Comparison of ENCODE assay signal across 13 cellular contexts in the genomic region with DNA sequence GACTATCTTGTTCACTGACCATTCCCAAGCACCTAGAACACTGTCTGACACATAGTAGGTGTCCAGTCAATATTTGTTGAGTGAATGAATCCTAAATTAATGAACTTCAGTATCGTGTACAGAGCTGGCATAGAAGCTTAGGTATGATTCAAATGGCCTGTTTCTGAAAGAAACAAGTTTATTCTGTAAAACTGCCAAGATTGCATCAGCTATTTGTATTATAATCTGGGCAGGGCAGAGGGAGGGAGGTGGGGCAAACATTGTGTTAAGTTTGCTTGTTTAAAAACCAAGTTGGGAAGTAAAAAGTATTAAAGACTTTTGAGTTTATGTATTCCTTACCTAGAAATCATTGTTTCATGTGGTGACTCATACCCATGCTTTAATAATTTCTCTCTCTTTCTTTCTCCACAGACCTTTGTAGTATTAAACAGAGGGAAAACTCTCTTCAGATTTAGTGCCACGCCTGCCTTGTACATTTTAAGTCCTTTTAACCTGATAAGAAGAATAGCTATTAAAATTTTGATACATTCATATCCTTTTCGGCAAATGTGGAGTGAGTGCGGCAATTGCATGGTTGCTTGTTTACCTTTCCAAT.
A peak's percentile ranks its signal among the peaks of the same experiment; 100 is the strongest.
DNase-seq lines count a peak whose midpoint lies in the region; ATAC-seq and TF ChIP-seq lines count a peak whose summit lies in the region.
"Had no signal": no experiment of that assay in that cellular context is flagged by ENCODE, and none has a peak within 500 bp of the region (broad histone marks: within the 10 kb centered on the region; RNA-seq: fewer than 3 reads in every experiment).

No MANE protein-coding gene starts in this region.

- TF ChIP-seq CTCF in PC-3 (conservative IDR thresholded peaks at IDR 0.05; ENCODE audit: low read depth, low read length), result no peak
- TF ChIP-seq CTCF in nephron progenitor cell (IDR thresholded peaks at IDR 0.05), result no peak

- DNase-seq in ELR (ENCODE audit: low read depth) (peak; percentile 48), PC-3 (peak; percentile 93), fibroblast of gingiva (ENCODE audit: low read depth) (peak; percentile 65), pulmonary artery endothelial cell (ENCODE audit: low read depth, low spot score) (peak; percentile 59), nephron progenitor cell (no peak), COR-L47 (lab: John Stamatoyannopoulos, UW) (no peak)
- DNase-seq in NK-92 treated with Interleukin-12 subunit alpha and Interleukin-12 subunit beta, amount 100 ng/mL, for 24 hours (lab: John Stamatoyannopoulos, UW), result no peak
- DNase-seq: activated CD4-positive, alpha-beta T cell treated with anti-CD3 and anti-CD28 coated beads for 4 hours; activated naive CD8-positive, alpha-beta T cell treated with anti-CD3 and anti-CD28 coated beads, Interleukin-2, amount 10 ng/mL, durations not matched to agents 7 days and 5 days; gastrocnemius medialis; GDM1 had no signal

- H4K20me1 ChIP-seq in PC-3 (ENCODE audit: low read length), result no peaks in the 10 kb centered on the region

- no peaks in the 10 kb centered on the region for H3K79me2 ChIP-seq in PC-3 (ENCODE audit: low read length)

- peaks cover 42% of the 10 kb centered on the region for H3K4me1 ChIP-seq in PC-3 (ENCODE audit: insufficient read depth, low read length)
- H3K4me1 ChIP-seq: gastrocnemius medialis had no signal

- H2AFZ ChIP-seq in PC-3 (ENCODE audit: low read length), result peak overlapping the region; percentile 33; the same call in 1 of the 2 replicates

- peak overlapping the region; percentile 24; the same call in 1 of the 2 replicates for H3K4me3 ChIP-seq in PC-3 (ENCODE audit: low read length)
- H3K4me3 ChIP-seq: gastrocnemius medialis had no signal

- intact Hi-C loops in PC-3 (cut with micrococcal nuclease), result loop anchor here (1.0 to 5.0 kb wide), 4 partner anchors 47 to 152 kb away; no protein-coding TSS in a partner anchor

- H3K4me3 Mint-ChIP-seq in nephron progenitor cell, result no peak overlapping the region
- H3K4me3 Mint-ChIP-seq: activated naive CD8-positive, alpha-beta T cell treated with anti-CD3 and anti-CD28 coated beads, Interleukin-2, amount 10 ng/mL, durations not matched to agents 7 days and 5 days; nephron had no signal

- no peaks in the 10 kb centered on the region for H3K36me3 Mint-ChIP-seq in nephron progenitor cell (ENCODE audit: low read depth)
- H3K36me3 Mint-ChIP-seq: activated naive CD8-positive, alpha-beta T cell treated with anti-CD3 and anti-CD28 coated beads, Interleukin-2, amount 10 ng/mL, durations not matched to agents 7 days and 5 days had no signal

- POLR2A ChIA-PET in PC-3 (lab: Charles Lee; ENCODE audit: unreplicated experiment), result interaction anchor here (0.6 to 1.4 kb wide), 2 partner anchors 136 to 644 kb away, joined by 4 to 10 read pairs; no protein-coding TSS in a partner anchor

- no peaks in the 10 kb centered on the region for H3K27me3 ChIP-seq in PC-3 (ENCODE audit: low read length)
- H3K27me3 ChIP-seq: gastrocnemius medialis had no signal

- H3K27ac ChIP-seq in PC-3 (ENCODE audit: low read length), result peak overlapping the region; percentile 52
- H3K27ac ChIP-seq: gastrocnemius medialis had no signal

- ATAC-seq in PC-3 (peak; percentile 88), GM19463 (IDR thresholded peaks at IDR 0.05; ENCODE audit: unreplicated experiment) (no peak)
- ATAC-seq: gastrocnemius medialis had no signal

- no peaks in the 10 kb centered on the region for H3K36me3 ChIP-seq in PC-3 (ENCODE audit: low read depth, low read length)
- H3K36me3 ChIP-seq: gastrocnemius medialis had no signal

- H3K27me3 Mint-ChIP-seq in nephron progenitor cell (ENCODE audit: low read depth, poor library complexity), result peaks cover 10% of the 10 kb centered on the region

- BruUV-seq in PC-3 (replicated peaks; lab: Mats Ljungman, UMichigan), result no TSS peak

- H3K9ac ChIP-seq in PC-3 (ENCODE audit: low read length), result no peak overlapping the region

- no peak overlapping the region for H3K27ac Mint-ChIP-seq in nephron progenitor cell
- H3K27ac Mint-ChIP-seq: activated naive CD8-positive, alpha-beta T cell treated with anti-CD3 and anti-CD28 coated beads, Interleukin-2, amount 10 ng/mL, durations not matched to agents 7 days and 5 days had no signal

- H3F3A ChIP-seq in PC-3 (ENCODE audit: low read length, unreplicated experiment), result no peaks in the 10 kb centered on the region

- CTCF ChIA-PET in PC-3 (lab: Charles Lee), result interaction anchor here (0.5 to 0.9 kb wide), 4 partner anchors 80 to 150 kb away, joined by 3 to 6 read pairs (median 4); no protein-coding TSS in a partner anchor

- H3K9me2 ChIP-seq in PC-3 (replicated peaks; ENCODE audit: low read length), result no peaks in the 10 kb centered on the region

- no peaks in the 10 kb centered on the region for H3K4me1 Mint-ChIP-seq in nephron progenitor cell

- no peaks in the 10 kb centered on the region for H3K9me3 ChIP-seq in PC-3 (ENCODE audit: low read length)
- H3K9me3 ChIP-seq: gastrocnemius medialis had no signal

- H3K9me3 Mint-ChIP-seq in nephron progenitor cell, result no peaks in the 10 kb centered on the region
- H3K9me3 Mint-ChIP-seq: activated naive CD8-positive, alpha-beta T cell treated with anti-CD3 and anti-CD28 coated beads, Interleukin-2, amount 10 ng/mL, durations not matched to agents 7 days and 5 days; nephron had no signal

- peak overlapping the region; percentile 67 for H3K4me2 ChIP-seq in PC-3 (ENCODE audit: low read length)

Comparison
In these comparisons a context has a peak if more than half of its experiments do, and no peak if none do; other contexts are left out.
1. DNase-seq: peak in ELR (single experiment), PC-3 (single experiment), fibroblast of gingiva (single experiment) and pulmonary artery endothelial cell (single experiment); none in nephron progenitor cell (single experiment), COR-L47 (single experiment) and NK-92 treated with Interleukin-12 subunit alpha and Interleukin-12 subunit beta, amount 100 ng/mL, for 24 hours (single experiment).